8 cellular contexts compared by ENCODE assay signal in the genomic region with DNA sequence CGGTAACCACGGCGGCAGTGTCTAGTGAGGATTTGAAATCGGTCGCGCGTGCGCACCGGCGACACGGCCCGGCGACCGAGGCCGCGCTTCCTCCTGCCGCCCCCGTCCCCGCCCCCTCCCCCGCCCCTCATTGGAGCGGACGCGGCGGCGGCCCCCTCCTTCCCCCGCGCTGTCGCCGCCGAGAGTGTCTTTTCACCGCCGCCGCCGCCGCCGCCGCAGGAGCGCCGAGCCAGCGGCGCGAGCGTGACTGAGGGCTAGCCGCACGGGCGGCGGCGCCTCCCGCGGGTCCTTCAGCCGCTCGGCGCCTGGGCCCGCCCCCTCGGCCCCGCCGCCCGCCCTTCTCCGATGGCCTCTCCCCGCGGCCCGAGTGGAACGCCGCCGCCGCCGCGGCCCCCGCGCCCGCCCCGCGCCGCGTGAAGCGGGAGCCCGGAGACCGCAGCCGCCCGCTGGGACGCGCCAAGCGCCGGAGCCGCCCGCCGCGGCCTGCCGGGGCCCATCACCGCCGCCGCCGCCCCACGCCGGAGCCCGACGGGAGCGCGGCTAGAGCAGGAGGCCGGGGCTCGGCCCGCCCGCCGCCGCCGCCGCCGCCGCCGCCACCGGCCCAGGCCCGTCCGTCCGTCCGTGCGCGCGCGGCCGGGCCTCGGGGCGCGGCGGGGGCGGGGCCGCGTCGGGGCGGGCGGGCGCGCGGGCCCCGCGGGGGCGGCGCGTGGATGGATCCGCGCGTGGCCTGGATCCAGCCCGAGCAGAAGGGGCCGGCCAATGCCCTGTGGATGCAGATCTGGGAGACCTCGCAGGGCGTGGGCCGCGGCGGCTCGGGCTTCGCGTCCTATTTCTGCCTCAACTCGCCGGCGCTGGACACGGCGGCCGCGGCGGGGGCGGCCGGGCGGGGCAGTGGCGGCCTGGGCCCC. TPM values are rescaled to one million over a fixed set of nuclear protein-coding genes. Genes with fewer than 3 reads are reported as not detected.
DNase-seq lines count a peak whose midpoint lies in the region; ATAC-seq and TF ChIP-seq lines count a peak whose summit lies in the region.

A gene (plus strand): TSS at position 159 of the 908 bp plus-strand sequence. CDS start 552 bp downstream, at position 711.

- ATAC-seq in HG02678 (IDR thresholded peaks at IDR 0.05; ENCODE audit: unreplicated experiment): peak; percentile 12
- ATAC-seq in RWPE2 (ENCODE audit: low read depth): peak; percentile 37; the same call in 2 of the 3 replicates

- peak within 1 kb of the TSS; percentile 87 to 91 for H3K9ac ChIP-seq in colonic mucosa (ENCODE audit: low read depth in 2 of 2, low read length in 2 of 2)
- peak within 1 kb of the TSS; percentile 17 to 82 for H3K9ac ChIP-seq in liver (ENCODE audit: low read depth in 1 of 2, low read length in 2 of 2)

- H3K27ac ChIP-seq in RWPE2 (ENCODE audit: poor library complexity, severe bottlenecking) (peak within 1 kb of the TSS; percentile 92), colonic mucosa (peak within 1 kb of the TSS; percentile 95), liver (ENCODE audit: low read depth in 1 of 2, low read length in 2 of 2) (peak within 1 kb of the TSS; percentile 88 to 100), substantia nigra (ENCODE audit: low read depth, low read length, poor library complexity, severe bottlenecking) (peak within 1 kb of the TSS; percentile 91)

- H3K36me3 ChIP-seq in RWPE2 (ENCODE audit: low read depth): peaks cover 20% of the 10 kb centered on the region; the same call in 1 of the 2 replicates
- no peaks in the 10 kb centered on the region for H3K36me3 ChIP-seq in colonic mucosa
- H3K36me3 ChIP-seq in liver (ENCODE audit: control insufficient read depth in 4 of 4, insufficient read depth in 3 of 4, low read depth in 1 of 4, low read length in 3 of 4): no peaks in the 10 kb centered on the region

- H3K27me3 ChIP-seq in RWPE2 (ENCODE audit: insufficient read depth, poor library complexity, severe bottlenecking) (no peaks in the 10 kb centered on the region), colonic mucosa (no peaks in the 10 kb centered on the region), liver (ENCODE audit: control insufficient read depth in 4 of 4, insufficient read depth in 4 of 4, low read length in 3 of 4) (no peaks in the 10 kb centered on the region)

- H3K4me3 ChIP-seq in RWPE2 (ENCODE audit: severe bottlenecking) (peak within 1 kb of the TSS; percentile 59), colonic mucosa (peak within 1 kb of the TSS; percentile 82), liver (ENCODE audit: low read depth in 1 of 3, low read length in 3 of 3) (peak within 1 kb of the TSS; percentile 70 to 83 (median 71))

- peak; percentile 78 for DNase-seq in NCI-H748 (lab: John Stamatoyannopoulos, UW; ENCODE audit: unreplicated experiment)
- no peak for DNase-seq in NCI-H748 treated with DMSO at 0.1 percent for 48 hours (lab: John Stamatoyannopoulos, UW)
- no peak for DNase-seq in RWPE2 (ENCODE audit: low spot score)
- peak; percentile 40 for DNase-seq in colonic mucosa
- peak in 16 of 49 donors; percentile 12 to 91 (median 40) for DNase-seq in substantia nigra (lab: John Stamatoyannopoulos, UW)
- DNase-seq in NCI-H1930 (lab: John Stamatoyannopoulos, UW): no peak

- under 1% methylated on average over 163 of the region's 163 CpGs for WGBS in liver

- no peak for TF ChIP-seq CTCF in RWPE2 (IDR thresholded peaks at IDR 0.05; ENCODE audit: poor library complexity, severe bottlenecking)
- no peak for TF ChIP-seq CTCF in colonic mucosa (IDR thresholded peaks at IDR 0.05)
- TF ChIP-seq CTCF in liver (IDR thresholded peaks at IDR 0.05; ENCODE audit: low read depth, low read length, missing input control): no peak

- no peaks in the 10 kb centered on the region for H3K9me3 ChIP-seq in RWPE2 (ENCODE audit: severe bottlenecking)
- H3K9me3 ChIP-seq in colonic mucosa: no peaks in the 10 kb centered on the region
- no peaks in the 10 kb centered on the region for H3K9me3 ChIP-seq in liver (ENCODE audit: control insufficient read depth in 4 of 4, low read length in 3 of 4)

- intact Hi-C loops in colonic mucosa (cut with DNase I): loop anchor here (10.0 kb wide), 1 partner anchor 1289 kb away; a partner anchor contains a TSS

- H3K4me1 ChIP-seq in RWPE2 (ENCODE audit: insufficient read depth, poor library complexity, severe bottlenecking): peaks cover 11% of the 10 kb centered on the region
- H3K4me1 ChIP-seq in colonic mucosa: peaks cover 9% of the 10 kb centered on the region
- peaks cover 11 to 44% (median 31%) of the 10 kb centered on the region in 4 donors for H3K4me1 ChIP-seq in liver (ENCODE audit: control insufficient read depth in 4 of 4, insufficient read depth in 4 of 4, low read length in 3 of 4)

- TF ChIP-seq RAD21 in liver (IDR thresholded peaks at IDR 0.05): no peak

TF ChIP-seq in liver, 16 proteins besides CTCF, POLR2A, EP300 and RAD21:
- TF ChIP-seq SP1 (IDR thresholded peaks at IDR 0.05) (no peak), HNF4A (conservative IDR thresholded peaks at IDR 0.05) (no peak), HNF4G (IDR thresholded peaks at IDR 0.05) (no peak), TAF1 (conservative IDR thresholded peaks at IDR 0.05) (no peak), FOXA2 (IDR thresholded peaks at IDR 0.05) (no peak), JUND (IDR thresholded peaks at IDR 0.05) (no peak), NR2F2 (IDR thresholded peaks at IDR 0.05) (no peak), YY1 (IDR thresholded peaks at IDR 0.05) (no peak), GABPA (IDR thresholded peaks at IDR 0.05 in 1 of 2, conservative IDR thresholded peaks at IDR 0.05 in 1 of 2) (no peak), EGR1 (IDR thresholded peaks at IDR 0.05; ENCODE audit: low read depth in 2 of 2) (no peak), RXRA (IDR thresholded peaks at IDR 0.05) (no peak)
- TF ChIP-seq, protein P1, sequence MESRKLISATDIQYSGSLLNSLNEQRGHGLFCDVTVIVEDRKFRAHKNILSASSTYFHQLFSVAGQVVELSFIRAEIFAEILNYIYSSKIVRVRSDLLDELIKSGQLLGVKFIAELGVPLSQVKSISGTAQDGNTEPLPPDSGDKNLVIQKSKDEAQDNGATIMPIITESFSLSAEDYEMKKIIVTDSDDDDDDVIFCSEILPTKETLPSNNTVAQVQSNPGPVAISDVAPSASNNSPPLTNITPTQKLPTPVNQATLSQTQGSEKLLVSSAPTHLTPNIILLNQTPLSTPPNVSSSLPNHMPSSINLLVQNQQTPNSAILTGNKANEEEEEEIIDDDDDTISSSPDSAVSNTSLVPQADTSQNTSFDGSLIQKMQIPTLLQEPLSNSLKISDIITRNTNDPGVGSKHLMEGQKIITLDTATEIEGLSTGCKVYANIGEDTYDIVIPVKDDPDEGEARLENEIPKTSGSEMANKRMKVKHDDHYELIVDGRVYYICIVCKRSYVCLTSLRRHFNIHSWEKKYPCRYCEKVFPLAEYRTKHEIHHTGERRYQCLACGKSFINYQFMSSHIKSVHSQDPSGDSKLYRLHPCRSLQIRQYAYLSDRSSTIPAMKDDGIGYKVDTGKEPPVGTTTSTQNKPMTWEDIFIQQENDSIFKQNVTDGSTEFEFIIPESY (IDR thresholded peaks at IDR 0.05): no peak
- TF ChIP-seq, protein P2, sequence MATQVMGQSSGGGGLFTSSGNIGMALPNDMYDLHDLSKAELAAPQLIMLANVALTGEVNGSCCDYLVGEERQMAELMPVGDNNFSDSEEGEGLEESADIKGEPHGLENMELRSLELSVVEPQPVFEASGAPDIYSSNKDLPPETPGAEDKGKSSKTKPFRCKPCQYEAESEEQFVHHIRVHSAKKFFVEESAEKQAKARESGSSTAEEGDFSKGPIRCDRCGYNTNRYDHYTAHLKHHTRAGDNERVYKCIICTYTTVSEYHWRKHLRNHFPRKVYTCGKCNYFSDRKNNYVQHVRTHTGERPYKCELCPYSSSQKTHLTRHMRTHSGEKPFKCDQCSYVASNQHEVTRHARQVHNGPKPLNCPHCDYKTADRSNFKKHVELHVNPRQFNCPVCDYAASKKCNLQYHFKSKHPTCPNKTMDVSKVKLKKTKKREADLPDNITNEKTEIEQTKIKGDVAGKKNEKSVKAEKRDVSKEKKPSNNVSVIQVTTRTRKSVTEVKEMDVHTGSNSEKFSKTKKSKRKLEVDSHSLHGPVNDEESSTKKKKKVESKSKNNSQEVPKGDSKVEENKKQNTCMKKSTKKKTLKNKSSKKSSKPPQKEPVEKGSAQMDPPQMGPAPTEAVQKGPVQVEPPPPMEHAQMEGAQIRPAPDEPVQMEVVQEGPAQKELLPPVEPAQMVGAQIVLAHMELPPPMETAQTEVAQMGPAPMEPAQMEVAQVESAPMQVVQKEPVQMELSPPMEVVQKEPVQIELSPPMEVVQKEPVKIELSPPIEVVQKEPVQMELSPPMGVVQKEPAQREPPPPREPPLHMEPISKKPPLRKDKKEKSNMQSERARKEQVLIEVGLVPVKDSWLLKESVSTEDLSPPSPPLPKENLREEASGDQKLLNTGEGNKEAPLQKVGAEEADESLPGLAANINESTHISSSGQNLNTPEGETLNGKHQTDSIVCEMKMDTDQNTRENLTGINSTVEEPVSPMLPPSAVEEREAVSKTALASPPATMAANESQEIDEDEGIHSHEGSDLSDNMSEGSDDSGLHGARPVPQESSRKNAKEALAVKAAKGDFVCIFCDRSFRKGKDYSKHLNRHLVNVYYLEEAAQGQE (IDR thresholded peaks at IDR 0.05): no peak
- TF ChIP-seq, protein P3, sequence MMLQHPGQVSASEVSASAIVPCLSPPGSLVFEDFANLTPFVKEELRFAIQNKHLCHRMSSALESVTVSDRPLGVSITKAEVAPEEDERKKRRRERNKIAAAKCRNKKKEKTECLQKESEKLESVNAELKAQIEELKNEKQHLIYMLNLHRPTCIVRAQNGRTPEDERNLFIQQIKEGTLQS (IDR thresholded peaks at IDR 0.05): no peak
- TF ChIP-seq, protein P4, sequence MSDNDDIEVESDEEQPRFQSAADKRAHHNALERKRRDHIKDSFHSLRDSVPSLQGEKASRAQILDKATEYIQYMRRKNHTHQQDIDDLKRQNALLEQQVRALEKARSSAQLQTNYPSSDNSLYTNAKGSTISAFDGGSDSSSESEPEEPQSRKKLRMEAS (IDR thresholded peaks at IDR 0.05): no peak

RNA-seq across cellular contexts. Expression of the gene that starts here (rescaled TPM):
- total RNA-seq in colonic mucosa: 10 to 100 TPM; 17.1 to 21.9 TPM
- 10 to 100 TPM in 1 of 2 donors, 1 to 10 TPM in 1; 8.8 to 15.1 TPM for total RNA-seq in liver
- polyA plus RNA-seq in liver: 1 to 10 TPM; 3.9 to 7.4 TPM

Comparison
In these comparisons a context has a peak if more than half of its experiments do, and no peak if none do; other contexts are left out.
1. DNase-seq: peak in NCI-H748 (single experiment) and colonic mucosa (single experiment); none in NCI-H748 treated with DMSO at 0.1 percent for 48 hours (single experiment), RWPE2 (single experiment) and NCI-H1930 (0 of 2).
2. Peak in every context shown above with its lines, with median percentiles within 50 percentile points of each other: H3K27ac ChIP-seq and H3K4me3 ChIP-seq.